In the genomic region with DNA sequence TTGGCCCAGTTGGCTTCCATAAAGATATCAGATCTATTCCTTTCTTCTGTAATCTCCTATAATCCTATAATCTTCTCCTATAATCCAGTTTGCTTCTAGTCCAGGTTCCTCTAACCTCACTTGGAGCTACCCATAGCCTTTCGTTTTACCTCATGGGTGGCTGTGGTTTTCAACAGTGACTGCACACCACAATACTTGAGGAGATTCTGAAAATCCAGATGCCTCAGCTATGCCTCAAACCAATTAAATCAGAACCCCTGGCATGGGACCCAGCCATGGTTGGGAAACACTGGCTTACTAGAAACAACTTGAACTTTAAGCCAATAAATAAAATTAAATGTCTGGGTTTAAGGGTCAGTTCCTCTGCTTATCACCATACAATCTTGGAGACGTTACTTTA, we compare ENCODE assay signal across 20 cellular contexts.
"Had no signal": no experiment of that assay in that cellular context is flagged by ENCODE, and none has a peak within 500 bp of the region (broad histone marks: within the 10 kb centered on the region; RNA-seq: fewer than 3 reads in every experiment).

No MANE protein-coding gene starts in this region.

- ATAC-seq: heart right ventricle; naive thymus-derived CD8-positive, alpha-beta T cell; stimulated activated naive CD8-positive, alpha-beta T cell treated with anti-CD3 and anti-CD28 coated beads, Interleukin-15, Interleukin-2, amounts not matched to agents 100 U/mL and 50 U/mL, for 24 hours had no signal

- H3K27ac ChIP-seq: coronary artery, esophagus muscularis mucosa, heart right ventricle, left ventricle myocardium inferior, spleen, tibial artery had no signal

- H3K4me3 ChIP-seq: coronary artery, esophagus muscularis mucosa, heart right ventricle, left ventricle myocardium inferior, spleen, tibial artery had no signal

- H3K9me3 Mint-ChIP-seq: activated T-cell treated with anti-CD3 and anti-CD28 coated beads, Interleukin-2, amount 50 U/mL, for 24 hours; activated T-helper 2 cell treated with anti-CD3 and anti-CD28 coated beads, Interferon-gamma antibody, Interleukin-2, Interleukin-4, amounts not matched to agents 10 μg/mL and 5 μg/mL and 100 μg/mL, durations not matched to agents 14 hours and 24 hours and 36 hours; naive thymus-derived CD8-positive, alpha-beta T cell had no signal

- H3K4me1 ChIP-seq: esophagus muscularis mucosa, heart right ventricle, left ventricle myocardium inferior, spleen, tibial artery had no signal

- H3K36me3 Mint-ChIP-seq: activated naive CD8-positive, alpha-beta T cell; mesothelial cell of epicardium; naive thymus-derived CD8-positive, alpha-beta T cell had no signal

- H3K36me3 ChIP-seq: esophagus muscularis mucosa, heart right ventricle, left ventricle myocardium inferior, spleen, tibial artery had no signal

- H3K9me3 ChIP-seq: left ventricle myocardium inferior, spleen, tibial artery had no signal

- H3K4me1 Mint-ChIP-seq: naive thymus-derived CD8-positive, alpha-beta T cell had no signal

- DNase-seq: activated CD8-positive, alpha-beta memory T cell treated with anti-CD3 and anti-CD28 coated beads for 24 hours; activated CD8-positive, alpha-beta memory T cell treated with anti-CD3 and anti-CD28 coated beads, Interleukin-2, amount 50 U/mL, for 4 hours; activated naive CD4-positive, alpha-beta T cell; activated T-cell treated with anti-CD3 and anti-CD28 coated beads, Interleukin-2, amount 50 U/mL, for 24 hours; cerebellar nuclear complex; heart right ventricle; kidney glomerular epithelial cell; left ventricle myocardium inferior; naive thymus-derived CD8-positive, alpha-beta T cell; spleen; stimulated activated CD4-positive, alpha-beta T cell treated with anti-CD3 and anti-CD28 coated beads, Interleukin-4, amount 100 ng/mL, for 4 hours; stimulated activated naive CD8-positive, alpha-beta T cell treated with anti-CD3 and anti-CD28 coated beads, Interleukin-15, Interleukin-2, amounts not matched to agents 100 U/mL and 50 U/mL, for 24 hours; T-helper 1 cell; tibial artery had no signal

- H3K27ac Mint-ChIP-seq: activated naive CD8-positive, alpha-beta T cell; activated T-cell treated with anti-CD3 and anti-CD28 coated beads, Interleukin-2, amount 50 U/mL, for 24 hours; activated T-helper 2 cell treated with anti-CD3 and anti-CD28 coated beads, Interferon-gamma antibody, Interleukin-2, Interleukin-4, amounts not matched to agents 10 μg/mL and 5 μg/mL and 100 μg/mL, durations not matched to agents 14 hours and 24 hours and 36 hours; mesothelial cell of epicardium; naive thymus-derived CD8-positive, alpha-beta T cell; progenitor cell of endocrine pancreas had no signal

- H3K4me3 Mint-ChIP-seq: activated naive CD8-positive, alpha-beta T cell; activated T-cell treated with anti-CD3 and anti-CD28 coated beads, Interleukin-2, amount 50 U/mL, for 24 hours; mesothelial cell of epicardium; naive thymus-derived CD8-positive, alpha-beta T cell had no signal
